ENCODE assay signal across 30 cellular contexts in the genomic region with DNA sequence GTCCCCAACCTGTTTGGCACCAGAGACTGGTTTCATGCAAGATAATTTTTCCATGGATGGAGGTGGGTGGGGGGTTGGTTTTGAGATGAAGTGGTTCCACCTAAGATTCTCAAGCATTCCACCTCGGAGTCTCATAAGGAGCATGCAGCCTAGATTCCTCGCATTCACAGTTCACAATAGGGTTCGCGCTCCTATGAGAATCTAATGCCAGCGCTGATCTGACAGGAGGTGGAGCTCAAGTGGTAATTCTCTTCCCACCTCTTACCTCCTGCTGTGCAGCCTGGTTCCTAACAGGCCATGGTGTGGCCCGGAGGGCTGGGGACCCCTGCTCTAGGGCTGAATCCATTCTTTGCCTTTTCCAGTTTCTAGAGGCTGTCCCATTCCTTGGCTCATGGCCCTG.
"Had no signal": no experiment of that assay in that cellular context is flagged by ENCODE, and none has a peak within 500 bp of the region (broad histone marks: within the 10 kb centered on the region; RNA-seq: fewer than 3 reads in every experiment).

No MANE protein-coding gene starts in this region.

- H3K4me2 ChIP-seq: hepatocyte had no signal

- H3K4me3 Mint-ChIP-seq: naive thymus-derived CD4-positive, alpha-beta T cell; natural killer cell treated with Interleukin-12 subunit alpha and Interleukin-12 subunit beta and Interleukin-15 and Interleukin-18, amount 100 ng/mL, for 72 hours; stimulated activated effector memory CD8-positive, alpha-beta T cell treated with anti-CD3 and anti-CD28 coated beads, Interleukin-12 subunit alpha, Interleukin-12 subunit beta, amount 100 ng/mL, for 72 hours; stimulated activated naive CD8-positive, alpha-beta T cell treated with anti-CD3 and anti-CD28 coated beads, Interleukin-15, Interleukin-2, amounts not matched to agents 100 ng/mL and 50 ng/mL, for 24 hours had no signal

- H3K27ac ChIP-seq: hepatocyte, left lung, lower lobe of right lung, pancreas, prostate gland, skin epidermis, suprapubic skin, thoracic aorta, tibial artery, upper lobe of right lung had no signal

- H3K36me3 ChIP-seq: left lung, lower lobe of right lung, pancreas, prostate gland, suprapubic skin, thoracic aorta, tibial artery, upper lobe of right lung had no signal

- H3K4me1 ChIP-seq: left lung, lower lobe of right lung, pancreas, prostate gland, suprapubic skin, tibial artery, upper lobe of right lung had no signal

- H3K36me3 Mint-ChIP-seq: natural killer cell treated with Interleukin-12 subunit alpha and Interleukin-12 subunit beta and Interleukin-15 and Interleukin-18, amount 100 ng/mL, for 72 hours; stimulated activated effector memory CD8-positive, alpha-beta T cell treated with anti-CD3 and anti-CD28 coated beads, Interleukin-12 subunit alpha, Interleukin-12 subunit beta, amount 100 ng/mL, for 72 hours had no signal

- H2AFZ ChIP-seq: hepatocyte had no signal

- H3K79me2 ChIP-seq: hepatocyte had no signal

- H3K4me1 Mint-ChIP-seq: stimulated activated effector memory CD8-positive, alpha-beta T cell treated with anti-CD3 and anti-CD28 coated beads, Interleukin-12 subunit alpha, Interleukin-12 subunit beta, amount 100 ng/mL, for 72 hours had no signal

- H3K9me3 Mint-ChIP-seq: natural killer cell treated with Interleukin-12 subunit alpha and Interleukin-12 subunit beta and Interleukin-15 and Interleukin-18, amount 100 ng/mL, for 72 hours; stimulated activated effector memory CD8-positive, alpha-beta T cell treated with anti-CD3 and anti-CD28 coated beads, Interleukin-12 subunit alpha, Interleukin-12 subunit beta, amount 100 ng/mL, for 72 hours; stimulated activated naive CD8-positive, alpha-beta T cell treated with anti-CD3 and anti-CD28 coated beads, Interleukin-15, Interleukin-2, amounts not matched to agents 100 ng/mL and 50 ng/mL, for 24 hours had no signal

- ATAC-seq: left colon; left lung; lower lobe of right lung; mucosa of descending colon; naive thymus-derived CD4-positive, alpha-beta T cell; natural killer cell treated with Interleukin-12 subunit alpha and Interleukin-12 subunit beta and Interleukin-15 and Interleukin-18, amount 100 ng/mL, for 72 hours; pancreas; right cardiac atrium; sciatic nerve; stimulated activated effector memory CD8-positive, alpha-beta T cell treated with anti-CD3 and anti-CD28 coated beads, Interleukin-12 subunit alpha, Interleukin-12 subunit beta, amount 100 ng/mL, for 72 hours; upper lobe of right lung had no signal

- H3K27ac Mint-ChIP-seq: naive thymus-derived CD4-positive, alpha-beta T cell; natural killer cell treated with Interleukin-12 subunit alpha and Interleukin-12 subunit beta and Interleukin-15 and Interleukin-18, amount 100 ng/mL, for 72 hours; stimulated activated effector memory CD8-positive, alpha-beta T cell treated with anti-CD3 and anti-CD28 coated beads, Interleukin-12 subunit alpha, Interleukin-12 subunit beta, amount 100 ng/mL, for 72 hours; stimulated activated naive CD8-positive, alpha-beta T cell treated with anti-CD3 and anti-CD28 coated beads, Interleukin-15, Interleukin-2, amounts not matched to agents 100 ng/mL and 50 ng/mL, for 24 hours had no signal

- H3K9me3 ChIP-seq: left lung, lower lobe of right lung, mucosa of descending colon, pancreas, prostate gland, suprapubic skin, thoracic aorta, tibial artery, upper lobe of right lung had no signal

- DNase-seq: kidney; left colon; left lung; lower lobe of right lung; mammary epithelial cell; mesenchymal stem cell; midbrain; mucosa of descending colon; naive thymus-derived CD4-positive, alpha-beta T cell; nucleus accumbens; pancreas; posterior cingulate gyrus; retina; right cardiac atrium; stimulated activated CD4-positive, alpha-beta T cell treated with anti-CD3 and anti-CD28 coated beads, Interleukin-12 subunit alpha, Interleukin-12 subunit beta, amount 100 ng/mL, for 4 hours; stimulated activated CD4-positive, alpha-beta T cell treated with anti-CD3 and anti-CD28 coated beads, Interleukin-15, amount 100 ng/mL, for 24 hours; stimulated activated CD4-positive, alpha-beta T cell treated with anti-CD3 and anti-CD28 coated beads, Interleukin-4, amount 100 ng/mL, for 24 hours; stimulated activated naive CD4-positive, alpha-beta T cell; tibial artery; trophoblast cell; upper lobe of right lung had no signal

- H3K27me3 ChIP-seq: hepatocyte, left lung, pancreas, suprapubic skin, upper lobe of right lung had no signal

- H3K4me3 ChIP-seq: hepatocyte, left lung, lower lobe of right lung, mucosa of descending colon, pancreas, prostate gland, skin epidermis, suprapubic skin, thoracic aorta, tibial artery, upper lobe of right lung had no signal
